ENCODE assay signal across 14 cellular contexts in genomic region chr5:76269259-76269958, GRCh38.
A peak's percentile ranks its signal among the peaks of the same experiment; 100 is the strongest.
DNase-seq lines count a peak whose midpoint lies in the region; ATAC-seq and TF ChIP-seq lines count a peak whose summit lies in the region.
"Had no signal": no experiment of that assay in that cellular context is flagged by ENCODE, and none has a peak within 500 bp of the region (broad histone marks: within the 10 kb centered on the region; RNA-seq: fewer than 3 reads in every experiment).

No MANE protein-coding gene starts in this region.

- CTCF ChIA-PET in activated CD4-positive, alpha-beta memory T cell treated with anti-CD3 and anti-CD28 coated beads, Interleukin-2, amount 10 ng/mL, durations not matched to agents 7 days and 5 days (lab: Charles Lee) = interaction anchor here (0.9 to 1.8 kb wide), 5 partner anchors 13 to 761 kb away, joined by 3 to 7 read pairs (median 4); no protein-coding TSS in a partner anchor

- peaks cover 2% of the 10 kb centered on the region for H3K9me3 Mint-ChIP-seq in activated CD4-positive, alpha-beta memory T cell treated with anti-CD3 and anti-CD28 coated beads, Interleukin-2, amount 10 ng/mL, durations not matched to agents 7 days and 5 days
- no peaks in the 10 kb centered on the region for H3K9me3 Mint-ChIP-seq in stimulated activated naive CD8-positive, alpha-beta T cell treated with anti-CD3 and anti-CD28 coated beads, Interleukin-15, amount 100 ng/mL, for 72 hours
- no peaks in the 10 kb centered on the region for H3K9me3 Mint-ChIP-seq in type B pancreatic cell
- H3K9me3 Mint-ChIP-seq: effector memory CD8-positive, alpha-beta T cell had no signal

- H3K27me3 ChIP-seq in foreskin keratinocyte = peaks cover 3% of the 10 kb centered on the region

- no peak overlapping the region for H3K27ac ChIP-seq in foreskin keratinocyte

- H3K36me3 Mint-ChIP-seq in activated CD4-positive, alpha-beta memory T cell treated with anti-CD3 and anti-CD28 coated beads, Interleukin-2, amount 10 ng/mL, durations not matched to agents 7 days and 5 days (ENCODE audit: low read depth) = peaks cover 14% of the 10 kb centered on the region
- H3K36me3 Mint-ChIP-seq in type B pancreatic cell = no peaks in the 10 kb centered on the region

- peak; percentile 3 for ATAC-seq in foreskin keratinocyte
- peak; percentile 95 for ATAC-seq in stimulated activated naive CD8-positive, alpha-beta T cell treated with anti-CD3 and anti-CD28 coated beads, Interleukin-15, amount 100 ng/mL, for 72 hours
- ATAC-seq: effector memory CD8-positive, alpha-beta T cell; SK-N-SH treated with all-trans-retinoic acid at 6 μM for 48 hours had no signal

- H3K4me3 Mint-ChIP-seq in activated CD4-positive, alpha-beta memory T cell treated with anti-CD3 and anti-CD28 coated beads, Interleukin-2, amount 10 ng/mL, durations not matched to agents 7 days and 5 days = peak overlapping the region; percentile 53
- H3K4me3 Mint-ChIP-seq in stimulated activated naive CD8-positive, alpha-beta T cell treated with anti-CD3 and anti-CD28 coated beads, Interleukin-15, amount 100 ng/mL, for 72 hours = peak overlapping the region; percentile 78
- no peak overlapping the region for H3K4me3 Mint-ChIP-seq in type B pancreatic cell
- H3K4me3 Mint-ChIP-seq: effector memory CD8-positive, alpha-beta T cell had no signal

- peaks cover 37% of the 10 kb centered on the region for H3K4me1 Mint-ChIP-seq in activated CD4-positive, alpha-beta memory T cell treated with anti-CD3 and anti-CD28 coated beads, Interleukin-2, amount 10 ng/mL, durations not matched to agents 7 days and 5 days
- H3K4me1 Mint-ChIP-seq in stimulated activated naive CD8-positive, alpha-beta T cell treated with anti-CD3 and anti-CD28 coated beads, Interleukin-15, amount 100 ng/mL, for 72 hours = peaks cover 38% of the 10 kb centered on the region
- H3K4me1 Mint-ChIP-seq in type B pancreatic cell (ENCODE audit: unreplicated experiment) = peaks cover 36% of the 10 kb centered on the region

- no peaks in the 10 kb centered on the region for H3K27me3 Mint-ChIP-seq in activated CD4-positive, alpha-beta memory T cell treated with anti-CD3 and anti-CD28 coated beads, Interleukin-2, amount 10 ng/mL, durations not matched to agents 7 days and 5 days
- no peaks in the 10 kb centered on the region for H3K27me3 Mint-ChIP-seq in stimulated activated naive CD8-positive, alpha-beta T cell treated with anti-CD3 and anti-CD28 coated beads, Interleukin-15, amount 100 ng/mL, for 72 hours
- H3K27me3 Mint-ChIP-seq in type B pancreatic cell = peaks cover 6% of the 10 kb centered on the region

- POLR2A ChIA-PET in activated CD4-positive, alpha-beta memory T cell treated with anti-CD3 and anti-CD28 coated beads, Interleukin-2, amount 10 ng/mL, durations not matched to agents 7 days and 5 days (lab: Charles Lee) = interaction anchor here (0.9 to 4.7 kb wide), 10 partner anchors 14 to 552 kb away, joined by 3 to 40 read pairs (median 4); partner anchors contain the start of genes IQGAP2 and POC5

- DNase-seq in stimulated activated CD4-positive, alpha-beta T cell treated with anti-CD3 and anti-CD28 coated beads, Interleukin-12 subunit alpha, Interleukin-12 subunit beta, amount 100 ng/mL, for 48 hours (ENCODE audit: low read depth in 2 of 3, low spot score in 1 of 3) = peak; percentile 31 to 51 (median 36)
- DNase-seq in stimulated activated CD4-positive, alpha-beta T cell treated with anti-CD3 and anti-CD28 coated beads, Interleukin-4, amount 100 ng/mL, for 1 hour = no peak
- DNase-seq in activated CD4-positive, alpha-beta memory T cell treated with anti-CD3 and anti-CD28 coated beads, Interleukin-2, amount 10 ng/mL, durations not matched to agents 7 days and 5 days = peak; percentile 63
- DNase-seq in foreskin keratinocyte (no peak), type B pancreatic cell (ENCODE audit: extremely low spot score, unreplicated experiment) (no peak), DMS153 treated with DMSO at 0.1 percent for 48 hours (lab: John Stamatoyannopoulos, UW; ENCODE audit: unreplicated experiment) (no peak), HCEC 1CT (no peak)
- DNase-seq in stimulated activated naive CD8-positive, alpha-beta T cell treated with anti-CD3 and anti-CD28 coated beads, Interleukin-15, amount 100 ng/mL, for 72 hours = peak; percentile 26 to 54
- DNase-seq: BE2C; central memory CD4-positive, alpha-beta T cell; effector memory CD8-positive, alpha-beta T cell; NCI-H146 had no signal

- H3K4me1 ChIP-seq in foreskin keratinocyte = peaks cover 8% of the 10 kb centered on the region
- H3K4me1 ChIP-seq: BE2C had no signal

- TF ChIP-seq CTCF in foreskin keratinocyte (conservative IDR thresholded peaks at IDR 0.05) = no peak
- TF ChIP-seq CTCF in type B pancreatic cell (conservative IDR thresholded peaks at IDR 0.05) = no peak

- H3K27ac Mint-ChIP-seq in activated CD4-positive, alpha-beta memory T cell treated with anti-CD3 and anti-CD28 coated beads, Interleukin-2, amount 10 ng/mL, durations not matched to agents 7 days and 5 days = peak overlapping the region; percentile 88
- H3K27ac Mint-ChIP-seq in stimulated activated naive CD8-positive, alpha-beta T cell treated with anti-CD3 and anti-CD28 coated beads, Interleukin-15, amount 100 ng/mL, for 72 hours = peak overlapping the region; percentile 86 to 94
- H3K27ac Mint-ChIP-seq in type B pancreatic cell = no peak overlapping the region
- H3K27ac Mint-ChIP-seq: progenitor cell of endocrine pancreas had no signal

Comparison
In these comparisons a context has a peak if more than half of its experiments do, and no peak if none do; other contexts are left out.
1. DNase-seq: peak in stimulated activated CD4-positive, alpha-beta T cell treated with anti-CD3 and anti-CD28 coated beads, Interleukin-12 subunit alpha, Interleukin-12 subunit beta, amount 100 ng/mL, for 48 hours (3 of 3), activated CD4-positive, alpha-beta memory T cell treated with anti-CD3 and anti-CD28 coated beads, Interleukin-2, amount 10 ng/mL, durations not matched to agents 7 days and 5 days (single experiment) and stimulated activated naive CD8-positive, alpha-beta T cell treated with anti-CD3 and anti-CD28 coated beads, Interleukin-15, amount 100 ng/mL, for 72 hours (2 of 2); none in stimulated activated CD4-positive, alpha-beta T cell treated with anti-CD3 and anti-CD28 coated beads, Interleukin-4, amount 100 ng/mL, for 1 hour (single experiment), foreskin keratinocyte (0 of 2), type B pancreatic cell (single experiment), DMS153 treated with DMSO at 0.1 percent for 48 hours (single experiment) and HCEC 1CT (single experiment).